ENCODE assay signal across 18 cellular contexts in genomic region chr1:112721966-112722524, GRCh38. TPM values are rescaled to one million over a fixed set of nuclear protein-coding genes. Genes with fewer than 3 reads are reported as not detected.
A peak's percentile ranks its signal among the peaks of the same experiment; 100 is the strongest.
DNase-seq lines count a peak whose midpoint lies in the region; ATAC-seq and TF ChIP-seq lines count a peak whose summit lies in the region.
"Had no signal": no experiment of that assay in that cellular context is flagged by ENCODE, and none has a peak within 500 bp of the region (broad histone marks: within the 10 kb centered on the region; RNA-seq: fewer than 3 reads in every experiment).

No MANE protein-coding gene starts in this region.

- H2BK5ac ChIP-seq in IMR-90 (ENCODE audit: low read depth, low read length, poor library complexity, severe bottlenecking) (no peak overlapping the region), neuronal stem cell (ENCODE audit: low read length) (no peak overlapping the region)

- no peak overlapping the region for H2AK9ac ChIP-seq in IMR-90 (replicated peaks; ENCODE audit: low read depth, low read length, poor library complexity)

- H2BK15ac ChIP-seq in IMR-90 (ENCODE audit: low read depth, low read length) (no peak overlapping the region), neuronal stem cell (ENCODE audit: low read length) (peak overlapping the region; percentile 92)

- in situ Hi-C loops in IMR-90 (cut with MboI; ENCODE audit: low sequenced_read_pairs), result loop anchor here (10.0 to 25.0 kb wide), 2 partner anchors 323 to 965 kb away; no protein-coding TSS in a partner anchor

- H2AK5ac ChIP-seq in IMR-90 (ENCODE audit: low read depth, low read length) (no peak overlapping the region), neuronal stem cell (ENCODE audit: low read depth, low read length) (peak overlapping the region; percentile 96)

- H3K4me3 ChIP-seq in IMR-90 (ENCODE audit: insufficient read depth, low read depth, low read length) (no peak overlapping the region), neuronal stem cell (ENCODE audit: low read length in 2 of 2) (peak overlapping the region; percentile 30 to 38), upper lobe of right lung (no peak overlapping the region)

- H2AFZ ChIP-seq in IMR-90 (replicated peaks; ENCODE audit: low read length, poor library complexity), result peak overlapping the region; percentile 86
- H2AFZ ChIP-seq in neuronal stem cell (ENCODE audit: low read length), result peak overlapping the region; percentile 99

- no peaks in the 10 kb centered on the region for H3K36me3 ChIP-seq in IMR-90 (ENCODE audit: control insufficient read depth, insufficient read depth, low read length)
- no peaks in the 10 kb centered on the region for H3K36me3 ChIP-seq in neuronal stem cell (replicated peaks in 1 of 2; ENCODE audit: control insufficient read depth in 2 of 2, insufficient read depth in 2 of 2, low read length in 2 of 2)
- no peaks in the 10 kb centered on the region for H3K36me3 ChIP-seq in upper lobe of right lung
- H3K36me3 ChIP-seq: gastroesophageal sphincter, tibial nerve had no signal

- 66% methylated on average over 4 of the region's 10 CpGs; no CpG with 5 or more reads in 1 of the 2 experiments for WGBS in IMR-90 (ENCODE audit: extremely low coverage in 2 of 2, insufficient read length in 1 of 2), 2 experiments
- WGBS in neuronal stem cell (ENCODE audit: extremely low coverage in 2 of 2, insufficient read length in 2 of 2, insufficient replicate concordance in 1 of 2), 2 donors, result no CpG with 5 or more reads among the region's 10 CpGs

- no peak overlapping the region for H2BK120ac ChIP-seq in IMR-90 (ENCODE audit: low read depth, low read length)
- H2BK120ac ChIP-seq in neuronal stem cell (ENCODE audit: low read depth, low read length), result peak overlapping the region; percentile 33

- no peaks in the 10 kb centered on the region for H4K20me1 ChIP-seq in IMR-90 (ENCODE audit: insufficient read depth, low read length)

- CTCF ChIA-PET in IMR-90 (lab: Yijun Ruan, JAX), result interaction anchor here (1.0 to 1.4 kb wide), 3 partner anchors 82 to 320 kb away, joined by 3 to 8 read pairs (median 4); no protein-coding TSS in a partner anchor

- no peak overlapping the region for H3K4ac ChIP-seq in IMR-90 (ENCODE audit: low read depth, low read length)
- H3K4ac ChIP-seq in neuronal stem cell (ENCODE audit: low read length), result peak overlapping the region; percentile 43

- dilution Hi-C loops in IMR-90 (cut with HindIII; ENCODE audit: low sequenced_read_pairs, unreplicated experiment), result no loop called here

- no peak overlapping the region for H3K56ac ChIP-seq in IMR-90 (ENCODE audit: extremely low read depth, insufficient read depth, low read length)

- H3K18ac ChIP-seq in IMR-90 (ENCODE audit: low read depth, low read length), result no peak overlapping the region
- H3K18ac ChIP-seq in neuronal stem cell (ENCODE audit: low read length), result peak overlapping the region; percentile 71

- intact Hi-C loops in IMR-90 (cut with micrococcal nuclease) (no loop called here), upper lobe of right lung (cut with DNase I) (loop anchor here (10.0 kb wide), 1 partner anchor 153 kb away; no protein-coding TSS in a partner anchor)

- H4K8ac ChIP-seq in IMR-90 (ENCODE audit: low read depth in 2 of 2, low read length in 2 of 2), result peak overlapping the region; percentile 1 to 35; a peak in 1 of 4 replicates
- H4K8ac ChIP-seq in neuronal stem cell (ENCODE audit: low read depth, low read length), result no peak overlapping the region

- no peaks in the 10 kb centered on the region for H3K79me1 ChIP-seq in IMR-90 (ENCODE audit: low read depth in 1 of 2, low read length in 2 of 2)
- no peaks in the 10 kb centered on the region for H3K79me1 ChIP-seq in neuronal stem cell (ENCODE audit: low read depth, low read length)

- TF ChIP-seq RAD21 in IMR-90 (IDR thresholded peaks at IDR 0.05; ENCODE audit: low read length), result no peak

- ATAC-seq in IMR-90 (ENCODE audit: low read depth) (no peak), foreskin keratinocyte (peak; percentile 13), upper lobe of right lung (no peak), SK-N-SH treated with all-trans-retinoic acid at 6 μM for 48 hours (no peak)
- ATAC-seq: activated naive CD4-positive, alpha-beta T cell treated with anti-CD3 and anti-CD28 coated beads, Interleukin-2, amount 50 U/mL, for 72 hours; gastroesophageal sphincter; stimulated activated naive B cell treated with anti-CD40 and anti-IgM and Interleukin-4, amounts not matched to agents 10 μg/mL and 1 μg/mL and 100 μg/mL, for 72 hours had no signal

- no peak overlapping the region for H3K4me2 ChIP-seq in IMR-90 (ENCODE audit: low read depth, low read length)
- peak overlapping the region; percentile 41 for H3K4me2 ChIP-seq in neuronal stem cell (ENCODE audit: insufficient read depth, low read length, poor library complexity, severe bottlenecking)

- no peak for TF ChIP-seq CTCF in IMR-90 (conservative IDR thresholded peaks at IDR 0.05; ENCODE audit: low read depth, low read length)
- no peak for TF ChIP-seq CTCF in foreskin keratinocyte (conservative IDR thresholded peaks at IDR 0.05)
- TF ChIP-seq CTCF in upper lobe of right lung (IDR thresholded peaks at IDR 0.05), result no peak

- no peak overlapping the region for H3K27ac ChIP-seq in IMR-90 (ENCODE audit: insufficient read depth, low read length)
- no peak overlapping the region for H3K27ac ChIP-seq in foreskin keratinocyte
- H3K27ac ChIP-seq in neuronal stem cell (replicated peaks; ENCODE audit: low read length), result peak overlapping the region; percentile 13
- H3K27ac ChIP-seq in upper lobe of right lung, result no peak overlapping the region
- H3K27ac ChIP-seq: epithelial cell of prostate, gastroesophageal sphincter had no signal

- TF ChIP-seq POLR2A in IMR-90 (IDR thresholded peaks at IDR 0.05; ENCODE audit: low read depth, low read length), result no peak

- H3K4me1 ChIP-seq in IMR-90 (ENCODE audit: control insufficient read depth, insufficient read depth, low read length) (peaks cover 9% of the 10 kb centered on the region), foreskin keratinocyte (no peaks in the 10 kb centered on the region), neuronal stem cell (ENCODE audit: control insufficient read depth in 2 of 2, insufficient read depth in 1 of 2, low read depth in 1 of 2, low read length in 2 of 2) (peaks cover 9 to 21% of the 10 kb centered on the region in 2 donors), upper lobe of right lung (peaks cover 5% of the 10 kb centered on the region)

- H3K9me1 ChIP-seq in IMR-90 (ENCODE audit: insufficient read depth, low read length), result peaks cover 4% of the 10 kb centered on the region

- DNase-seq in NCI-H1417 (lab: John Stamatoyannopoulos, UW) (peak in 2 of 3 experiments; percentile 31 to 35), NCI-H1417 treated with DMSO at 0.1 percent for 48 hours (lab: John Stamatoyannopoulos, UW) (no peak), IMR-90 (no peak), foreskin keratinocyte (no peak), neuronal stem cell (ENCODE audit: low spot score) (no peak), upper lobe of right lung (no peak)
- DNase-seq in activated naive CD4-positive, alpha-beta T cell (lab: John Stamatoyannopoulos, UW), result no peak
- DNase-seq: activated CD4-positive, alpha-beta memory T cell treated with anti-CD3 and anti-CD28 coated beads, Interleukin-2, amount 10 ng/mL, durations not matched to agents 7 days and 5 days; activated T-cell treated with anti-CD3 and anti-CD28 coated beads, Interleukin-2, amount 50 U/mL, for 24 hours; DMS153; NCI-H187 treated with DMSO at 0.1 percent for 48 hours; stimulated activated CD4-positive, alpha-beta T cell treated with anti-CD3 and anti-CD28 coated beads, Interleukin-15, amount 100 ng/mL, for 24 hours; stimulated activated naive B cell treated with anti-CD40 and anti-IgM and Interleukin-4, amounts not matched to agents 10 μg/mL and 1 μg/mL and 100 μg/mL, for 72 hours had no signal

- peak overlapping the region; percentile 47 for H2BK12ac ChIP-seq in neuronal stem cell (ENCODE audit: low read length)

- POLR2A ChIA-PET in IMR-90 (lab: Charles Lee; ENCODE audit: unreplicated experiment), result no interaction called here

- no TSS peak for BruUV-seq in IMR-90 (replicated peaks; lab: Mats Ljungman, UMichigan)

- H4K5ac ChIP-seq in IMR-90 (ENCODE audit: low read depth, low read length), result no peak overlapping the region

- H3K23ac ChIP-seq in IMR-90 (ENCODE audit: low read depth, low read length) (no peak overlapping the region), neuronal stem cell (ENCODE audit: low read depth, low read length, poor library complexity) (peak overlapping the region; percentile 3)

- H3K9me3 ChIP-seq in IMR-90 (ENCODE audit: control insufficient read depth, insufficient read depth, low read length) (no peaks in the 10 kb centered on the region), neuronal stem cell (replicated peaks in 1 of 2; ENCODE audit: control insufficient read depth in 2 of 2, insufficient read depth in 1 of 2, low read depth in 1 of 2, low read length in 2 of 2) (peaks cover 0 to 2% of the 10 kb centered on the region in 2 donors), upper lobe of right lung (no peaks in the 10 kb centered on the region)
- H3K9me3 ChIP-seq: gastroesophageal sphincter, tibial nerve had no signal

- H3K9ac ChIP-seq in IMR-90 (ENCODE audit: low read depth, low read length) (no peak overlapping the region), neuronal stem cell (ENCODE audit: low read depth, low read length, poor library complexity) (peak overlapping the region; percentile 24)

- H3K27me3 ChIP-seq in IMR-90 (ENCODE audit: control insufficient read depth, insufficient read depth, low read length) (peaks cover 4% of the 10 kb centered on the region; the same call in 1 of the 2 replicates), foreskin keratinocyte (no peaks in the 10 kb centered on the region), neuronal stem cell (ENCODE audit: control insufficient read depth in 3 of 3, insufficient read depth in 3 of 3, low read depth in 1 of 3, low read length in 3 of 3) (peaks cover 0 to 43% (median 6%) of the 10 kb centered on the region in 3 experiments), upper lobe of right lung (peaks cover 5% of the 10 kb centered on the region)

- H4K91ac ChIP-seq in IMR-90 (ENCODE audit: insufficient read depth, low read depth, low read length) (no peak overlapping the region; the same call in 1 of the 2 replicates), neuronal stem cell (ENCODE audit: low read depth, low read length, poor library complexity) (peak overlapping the region; percentile 67)

- H3K14ac ChIP-seq in IMR-90 (replicated peaks; ENCODE audit: low read depth, low read length) (no peak overlapping the region), neuronal stem cell (ENCODE audit: low read length) (peak overlapping the region; percentile 72)

- no peak overlapping the region for H2BK20ac ChIP-seq in IMR-90 (ENCODE audit: low read depth, low read length)

RNA-seq across cellular contexts. Expression of gene PPM1J, which starts 6.9 kb away (rescaled TPM):
- 1.4 and 1.8 TPM in 2 replicates for total RNA-seq in IMR-90 (2012; rRNA removed)
- 2.4 and 2.8 TPM in 2 replicates for polyA plus RNA-seq in IMR-90 (2012; rRNA removed)
- polyA plus RNA-seq in IMR-90 (2012; cell fraction: cytosol; rRNA removed), result 2.1 and 3.2 TPM in 2 replicates
- 6.2 and 9.1 TPM in 2 replicates for polyA plus RNA-seq in IMR-90 (2012; cell fraction: nucleus; rRNA removed; ENCODE audit: low replicate concordance)
- 6.0 and 6.3 TPM in 2 replicates for total RNA-seq in foreskin keratinocyte
- 9.2 and 10.1 TPM in 2 replicates for polyA plus RNA-seq in foreskin keratinocyte
- 3.8 TPM for polyA plus RNA-seq in neuronal stem cell (2013, experiment 1 of 2)
- polyA plus RNA-seq in neuronal stem cell (2013, experiment 2 of 2), result 3.8 TPM
- 0.32 TPM for total RNA-seq in upper lobe of right lung
- total RNA-seq: activated CD4-positive, alpha-beta memory T cell treated with anti-CD3 and anti-CD28 coated beads, Interleukin-2, amount 10 ng/mL, durations not matched to agents 7 days and 5 days had no signal

RNA-seq across cellular contexts. Expression of gene RHOC, which starts 15.1 kb away (rescaled TPM):
- total RNA-seq in IMR-90 (2012; rRNA removed) (699 and 764 TPM in 2 replicates), foreskin keratinocyte (523 and 542 TPM in 2 replicates), upper lobe of right lung (150 TPM)
- polyA plus RNA-seq in IMR-90 (2012; rRNA removed) (839 and 1,049 TPM in 2 replicates), foreskin keratinocyte (728 and 811 TPM in 2 replicates)
- polyA plus RNA-seq in IMR-90 (2012; cell fraction: cytosol; rRNA removed), result 1,262 and 1,322 TPM in 2 replicates
- polyA plus RNA-seq in IMR-90 (2012; cell fraction: nucleus; rRNA removed; ENCODE audit: low replicate concordance), result 415 and 485 TPM in 2 replicates
- polyA plus RNA-seq in neuronal stem cell (2013, experiment 1 of 2), result 62.8 TPM
- 63.2 TPM for polyA plus RNA-seq in neuronal stem cell (2013, experiment 2 of 2)

RNA-seq across cellular contexts. Expression of gene MOV10, which starts 47.6 kb away (rescaled TPM):
- total RNA-seq in IMR-90 (2012; rRNA removed) (33.9 and 36.7 TPM in 2 replicates), foreskin keratinocyte (68.8 and 74.7 TPM in 2 replicates), upper lobe of right lung (62.8 TPM)
- polyA plus RNA-seq in IMR-90 (2012; rRNA removed) (102 and 103 TPM in 2 replicates), foreskin keratinocyte (83.8 and 87.6 TPM in 2 replicates)
- 69.6 and 70.1 TPM in 2 replicates for polyA plus RNA-seq in IMR-90 (2012; cell fraction: cytosol; rRNA removed)
- 312 and 411 TPM in 2 replicates for polyA plus RNA-seq in IMR-90 (2012; cell fraction: nucleus; rRNA removed; ENCODE audit: low replicate concordance)
- polyA plus RNA-seq in neuronal stem cell (2013, experiment 1 of 2), result 58.9 TPM
- polyA plus RNA-seq in neuronal stem cell (2013, experiment 2 of 2), result 58.7 TPM

Comparison
In these comparisons a context has a peak if more than half of its experiments do, and no peak if none do; other contexts are left out.
1. DNase-seq: peak in NCI-H1417 (2 of 3); none in NCI-H1417 treated with DMSO at 0.1 percent for 48 hours (single experiment), IMR-90 (single experiment), foreskin keratinocyte (0 of 2), neuronal stem cell (single experiment), upper lobe of right lung (single experiment) and activated naive CD4-positive, alpha-beta T cell (0 of 4).
2. H3K4me3 ChIP-seq: peak in neuronal stem cell (2 of 2); none in IMR-90 (single experiment) and upper lobe of right lung (single experiment).